Comparison of ENCODE assay signal across 12 cellular contexts in the genomic region with DNA sequence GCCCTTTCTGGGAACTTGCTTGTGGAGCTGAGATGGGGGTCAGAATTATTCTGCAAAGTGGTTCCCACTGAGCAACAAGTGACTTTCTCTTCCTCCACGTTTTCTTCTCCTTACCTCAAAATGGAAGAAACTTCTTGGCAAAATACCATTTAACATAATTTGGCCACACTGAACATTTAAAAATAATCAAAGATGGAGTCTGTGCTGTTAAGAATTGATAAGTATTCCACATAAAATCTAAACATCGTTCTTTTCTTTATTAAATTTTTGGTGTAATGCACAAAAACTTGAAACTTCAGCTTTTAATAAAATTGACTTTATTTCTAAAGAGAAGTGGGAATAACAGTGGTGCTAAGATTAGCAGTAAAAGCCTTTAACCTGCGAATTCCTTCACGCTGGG.
A peak's percentile ranks its signal among the peaks of the same experiment; 100 is the strongest.
DNase-seq lines count a peak whose midpoint lies in the region; ATAC-seq and TF ChIP-seq lines count a peak whose summit lies in the region.
"Had no signal": no experiment of that assay in that cellular context is flagged by ENCODE, and none has a peak within 500 bp of the region (broad histone marks: within the 10 kb centered on the region; RNA-seq: fewer than 3 reads in every experiment).

No MANE protein-coding gene starts in this region.

- H3K27me3 Mint-ChIP-seq in activated CD4-positive, alpha-beta memory T cell treated with anti-CD3 and anti-CD28 coated beads, Interleukin-2, amount 10 ng/mL, durations not matched to agents 7 days and 5 days = no peaks in the 10 kb centered on the region

- no peaks in the 10 kb centered on the region for H3K9me3 Mint-ChIP-seq in activated CD4-positive, alpha-beta memory T cell treated with anti-CD3 and anti-CD28 coated beads, Interleukin-2, amount 10 ng/mL, durations not matched to agents 7 days and 5 days

- peak overlapping the region; percentile 46 for H3K4me3 Mint-ChIP-seq in activated CD4-positive, alpha-beta memory T cell treated with anti-CD3 and anti-CD28 coated beads, Interleukin-2, amount 10 ng/mL, durations not matched to agents 7 days and 5 days

- POLR2A ChIA-PET in activated CD4-positive, alpha-beta memory T cell treated with anti-CD3 and anti-CD28 coated beads, Interleukin-2, amount 10 ng/mL, durations not matched to agents 7 days and 5 days (lab: Charles Lee) = interaction anchor here (1.1 to 2.0 kb wide), 3 partner anchors 53 to 162 kb away, joined by 3 to 7 read pairs (median 3); no protein-coding TSS in a partner anchor

- in situ Hi-C loops in GM23248 (cut with MboI) = loop anchor here (25.0 kb wide), 1 partner anchor 221 kb away; no protein-coding TSS in a partner anchor

- H3K4me2 ChIP-seq in GM23248 (ENCODE audit: unreplicated experiment) (peak overlapping the region; percentile 73), hepatocyte (peak overlapping the region; percentile 6)

- DNase-seq in GM23248 = no peak
- no peak for DNase-seq in activated CD4-positive, alpha-beta memory T cell treated with anti-CD3 and anti-CD28 coated beads, Interleukin-2, amount 10 ng/mL, durations not matched to agents 7 days and 5 days
- no peak for DNase-seq in hepatocyte (ENCODE audit: low spot score)
- no peak for DNase-seq in NCI-H510A treated with DMSO at 0.1 percent for 48 hours (lab: John Stamatoyannopoulos, UW)
- DNase-seq in OCI-M2 (lab: John Stamatoyannopoulos, UW; ENCODE audit: unreplicated experiment) = no peak
- DNase-seq: activated CD4-positive, alpha-beta T cell treated with anti-CD3 and anti-CD28 coated beads, Interleukin-2, amount 50 U/mL, for 4 hours; effector CD4-positive, alpha-beta T cell; NCI-H1694 treated with DMSO at 0.1 percent for 48 hours had no signal

- H3K27ac ChIP-seq in ACC112 (ENCODE audit: low read depth, low read length) = peak overlapping the region; percentile 94
- H3K27ac ChIP-seq in GM23248 = peak overlapping the region; percentile 95
- peak overlapping the region; percentile 41 for H3K27ac ChIP-seq in hepatocyte

- H3K9ac ChIP-seq in GM23248 = peak overlapping the region; percentile 79

- WGBS in GM23248 (ENCODE audit: low coverage in 1 of 2, low lambda C conversion rate in 2 of 2, missing lambda C conversion rate in 2 of 2), 2 experiments = 32 to 33% methylated on average over 4 of the region's 4 CpGs
- 90% methylated on average over 4 of the region's 4 CpGs for WGBS in hepatocyte (ENCODE audit: low lambda C conversion rate, missing lambda C conversion rate)

- no peaks in the 10 kb centered on the region for H4K20me1 ChIP-seq in GM23248 (ENCODE audit: insufficient read depth)
- H4K20me1 ChIP-seq in hepatocyte (ENCODE audit: insufficient read depth, poor library complexity, severe bottlenecking) = no peaks in the 10 kb centered on the region

- H2AFZ ChIP-seq in ACC112 (ENCODE audit: low read length, unreplicated experiment) = no peak overlapping the region
- H2AFZ ChIP-seq in GM23248 = no peak overlapping the region
- no peak overlapping the region for H2AFZ ChIP-seq in hepatocyte

- H3K4me1 Mint-ChIP-seq in activated CD4-positive, alpha-beta memory T cell treated with anti-CD3 and anti-CD28 coated beads, Interleukin-2, amount 10 ng/mL, durations not matched to agents 7 days and 5 days = peaks cover 65% of the 10 kb centered on the region

- peak overlapping the region; percentile 87 for H3K27ac Mint-ChIP-seq in activated CD4-positive, alpha-beta memory T cell treated with anti-CD3 and anti-CD28 coated beads, Interleukin-2, amount 10 ng/mL, durations not matched to agents 7 days and 5 days

- H3K4me1 ChIP-seq in ACC112 (ENCODE audit: control insufficient read depth, insufficient read depth, low read length, unreplicated experiment) (peaks cover 83% of the 10 kb centered on the region), GM23248 (ENCODE audit: insufficient read depth) (peaks cover 61% of the 10 kb centered on the region), hepatocyte (ENCODE audit: insufficient read depth) (peaks cover 32% of the 10 kb centered on the region)

- H3F3A ChIP-seq in GM23248 (ENCODE audit: insufficient read depth) = peaks cover 73% of the 10 kb centered on the region

- H3K9me2 ChIP-seq in GM23248 (ENCODE audit: insufficient read depth) (no peaks in the 10 kb centered on the region), hepatocyte (replicated peaks; ENCODE audit: insufficient read depth) (no peaks in the 10 kb centered on the region)

- no peaks in the 10 kb centered on the region for H3K9me3 ChIP-seq in GM23248 (ENCODE audit: low read depth)
- no peaks in the 10 kb centered on the region for H3K9me3 ChIP-seq in hepatocyte (ENCODE audit: low read depth)
- H3K9me3 ChIP-seq: heart left ventricle had no signal

- peaks cover 63% of the 10 kb centered on the region for H3K79me2 ChIP-seq in ACC112 (ENCODE audit: control insufficient read depth, insufficient read depth, low read length, unreplicated experiment)
- peaks cover 74% of the 10 kb centered on the region for H3K79me2 ChIP-seq in GM23248 (ENCODE audit: insufficient read depth)
- H3K79me2 ChIP-seq in hepatocyte = peaks cover 12% of the 10 kb centered on the region

- no peaks in the 10 kb centered on the region for H3K36me3 ChIP-seq in ACC112 (ENCODE audit: insufficient read depth, low read length)
- H3K36me3 ChIP-seq in GM23248 (ENCODE audit: low read depth) = no peaks in the 10 kb centered on the region
- H3K36me3 ChIP-seq in hepatocyte (replicated peaks; ENCODE audit: insufficient read depth, low read depth) = no peaks in the 10 kb centered on the region
- H3K36me3 ChIP-seq: heart left ventricle had no signal

- ATAC-seq in GM21423 (IDR thresholded peaks at IDR 0.05; ENCODE audit: unreplicated experiment) = no peak
- ATAC-seq in HG03460 (IDR thresholded peaks at IDR 0.05; ENCODE audit: unreplicated experiment) = no peak

- CTCF ChIA-PET in activated CD4-positive, alpha-beta memory T cell treated with anti-CD3 and anti-CD28 coated beads, Interleukin-2, amount 10 ng/mL, durations not matched to agents 7 days and 5 days (lab: Charles Lee) = no interaction called here

- H3K27me3 ChIP-seq in ACC112 (ENCODE audit: insufficient read depth, low read length) (no peaks in the 10 kb centered on the region), GM23248 (replicated peaks; ENCODE audit: insufficient read depth) (no peaks in the 10 kb centered on the region), hepatocyte (no peaks in the 10 kb centered on the region)
- H3K27me3 ChIP-seq: heart left ventricle had no signal

- peaks cover 2% of the 10 kb centered on the region for H3K36me3 Mint-ChIP-seq in activated CD4-positive, alpha-beta memory T cell treated with anti-CD3 and anti-CD28 coated beads, Interleukin-2, amount 10 ng/mL, durations not matched to agents 7 days and 5 days (ENCODE audit: low read depth)

- TF ChIP-seq CTCF in hepatocyte (IDR thresholded peaks at IDR 0.05; ENCODE audit: poor library complexity) = no peak

- H3K4me3 ChIP-seq in ACC112 (ENCODE audit: low read depth, low read length) (peak overlapping the region; percentile 57), GM23248 (peak overlapping the region; percentile 56), hepatocyte (no peak overlapping the region)

Comparison
In these comparisons a context has a peak if more than half of its experiments do, and no peak if none do; other contexts are left out.
1. H3K27ac ChIP-seq: peak in every context shown above with its lines; median percentile 95 in GM23248; 94 in ACC112; 41 in hepatocyte.